In the genomic region with DNA sequence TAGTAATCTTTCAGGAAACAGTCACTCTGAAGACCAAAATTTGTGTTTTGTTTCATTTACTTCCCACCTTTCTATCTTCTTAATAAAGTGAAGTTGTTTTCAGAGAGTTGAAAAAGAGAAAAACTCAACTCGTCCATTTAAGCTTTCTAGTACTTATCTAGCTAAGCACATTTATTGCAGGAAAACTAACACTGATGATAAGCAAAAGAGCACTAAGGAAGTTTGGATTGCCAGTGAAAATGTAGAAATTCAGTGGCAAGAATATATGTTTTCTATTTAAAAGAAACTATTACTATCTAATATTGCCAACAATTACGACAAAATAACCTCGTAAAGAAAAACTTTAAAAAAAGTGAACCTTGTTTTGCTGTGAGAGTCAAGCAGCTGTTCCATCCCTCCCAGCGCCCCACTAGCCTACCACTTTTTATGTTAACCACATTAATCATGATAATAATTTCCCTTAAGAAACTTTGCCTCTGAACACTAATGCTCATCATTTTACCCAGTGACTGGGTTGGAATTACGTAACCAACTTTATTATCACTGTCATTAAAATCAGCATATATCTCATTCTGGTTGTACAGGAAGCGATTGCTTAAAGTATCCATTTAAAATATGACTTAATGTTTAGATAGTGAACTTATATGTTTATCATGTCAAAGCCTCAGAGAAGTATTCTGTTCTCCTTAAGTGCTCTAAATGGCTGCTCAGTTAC, we compare ENCODE assay signal across 11 cellular contexts. TPM values are rescaled to one million over a fixed set of nuclear protein-coding genes. Genes with fewer than 3 reads are reported as not detected.
DNase-seq lines count a peak whose midpoint lies in the region; ATAC-seq and TF ChIP-seq lines count a peak whose summit lies in the region.
"Had no signal": no experiment of that assay in that cellular context is flagged by ENCODE, and none has a peak within 500 bp of the region (broad histone marks: within the 10 kb centered on the region; RNA-seq: fewer than 3 reads in every experiment).

No MANE protein-coding gene starts in this region.

- peak overlapping the region; percentile 77 for H3K4me2 ChIP-seq in skeletal muscle satellite cell (ENCODE audit: low read length)

- H3K9me3 Mint-ChIP-seq in activated T-cell treated with anti-CD3 and anti-CD28 coated beads, Interleukin-2, amount 50 U/mL, for 24 hours, result no peaks in the 10 kb centered on the region
- H3K9me3 Mint-ChIP-seq in chondrocyte (ENCODE audit: low read depth), result peaks cover 9% of the 10 kb centered on the region

- H3K27me3 ChIP-seq in effector memory CD4-positive, alpha-beta T cell (replicated peaks; ENCODE audit: control insufficient read depth, insufficient read depth, low read length, poor library complexity, severe bottlenecking), result no peaks in the 10 kb centered on the region
- no peaks in the 10 kb centered on the region for H3K27me3 ChIP-seq in skeletal muscle satellite cell (ENCODE audit: control insufficient read depth, insufficient read depth, low read length)

- H3K9me3 ChIP-seq in effector memory CD4-positive, alpha-beta T cell (ENCODE audit: control insufficient read depth, low read length), result no peaks in the 10 kb centered on the region
- H3K9me3 ChIP-seq in skeletal muscle satellite cell (replicated peaks; ENCODE audit: low read length), result no peaks in the 10 kb centered on the region

- no peak for ATAC-seq in HG03521 (IDR thresholded peaks at IDR 0.05; ENCODE audit: unreplicated experiment)

- POLR2A ChIA-PET in GM10248 (lab: Yijun Ruan, JAX), result no interaction called here

- H3K4me1 ChIP-seq in effector memory CD4-positive, alpha-beta T cell (ENCODE audit: control insufficient read depth, insufficient read depth, low read length, poor library complexity, severe bottlenecking), result no peaks in the 10 kb centered on the region
- H3K4me1 ChIP-seq in skeletal muscle satellite cell (ENCODE audit: control insufficient read depth, insufficient read depth, low read length), result peaks cover 40% of the 10 kb centered on the region

- no peak overlapping the region for H3K4me3 ChIP-seq in effector memory CD4-positive, alpha-beta T cell (ENCODE audit: insufficient read depth, low read depth, low read length, poor library complexity, severe bottlenecking)
- H3K4me3 ChIP-seq in skeletal muscle satellite cell (ENCODE audit: low read length), result peak overlapping the region; percentile 53

- TF ChIP-seq CTCF in chondrocyte (IDR thresholded peaks at IDR 0.05), result no peak
- no peak for TF ChIP-seq CTCF in GM10248 (IDR thresholded peaks at IDR 0.05; ENCODE audit: control extremely low read depth, extremely low read depth, low read depth, missing control alignments)

- peaks cover 2% of the 10 kb centered on the region for H3K36me3 Mint-ChIP-seq in activated T-cell treated with anti-CD3 and anti-CD28 coated beads, Interleukin-2, amount 50 U/mL, for 24 hours (ENCODE audit: low read depth)
- no peaks in the 10 kb centered on the region for H3K36me3 Mint-ChIP-seq in chondrocyte (ENCODE audit: low read depth)

- H3K4me1 Mint-ChIP-seq in activated T-cell treated with anti-CD3 and anti-CD28 coated beads, Interleukin-2, amount 50 U/mL, for 24 hours (ENCODE audit: low read depth), result peaks cover 73% of the 10 kb centered on the region
- peaks cover 29% of the 10 kb centered on the region for H3K4me1 Mint-ChIP-seq in chondrocyte (ENCODE audit: low read depth)

- CTCF ChIA-PET in GM10248 (lab: Yijun Ruan, JAX), result no interaction called here

- peak overlapping the region; percentile 23 for H3K27ac ChIP-seq in effector memory CD4-positive, alpha-beta T cell (ENCODE audit: insufficient read depth, low read length, poor library complexity, severe bottlenecking)
- H3K27ac ChIP-seq: HL-60 had no signal

- no peaks in the 10 kb centered on the region for H3K27me3 Mint-ChIP-seq in activated T-cell treated with anti-CD3 and anti-CD28 coated beads, Interleukin-2, amount 50 U/mL, for 24 hours
- H3K27me3 Mint-ChIP-seq in chondrocyte (ENCODE audit: low read depth), result no peaks in the 10 kb centered on the region

- H3K36me3 ChIP-seq in effector memory CD4-positive, alpha-beta T cell (ENCODE audit: control insufficient read depth, insufficient read depth, low read length), result no peaks in the 10 kb centered on the region
- H3K36me3 ChIP-seq in skeletal muscle satellite cell (ENCODE audit: insufficient read depth, low read length), result no peaks in the 10 kb centered on the region

- H3K27ac Mint-ChIP-seq in activated T-cell treated with anti-CD3 and anti-CD28 coated beads, Interleukin-2, amount 50 U/mL, for 24 hours, result peak overlapping the region; percentile 96
- H3K27ac Mint-ChIP-seq in chondrocyte (ENCODE audit: unreplicated experiment), result no peak overlapping the region

- no peak for DNase-seq in activated T-cell treated with anti-CD3 and anti-CD28 coated beads, Interleukin-2, amount 50 U/mL, for 24 hours
- DNase-seq in activated T-cell treated with anti-CD3 and anti-CD28 coated beads, Interleukin-2, amount 50 U/mL, for 48 hours, result no peak
- DNase-seq in OCI-M1 (lab: John Stamatoyannopoulos, UW), result peak; percentile 78
- DNase-seq in effector memory CD4-positive, alpha-beta T cell, result no peak
- DNase-seq in chondrocyte (ENCODE audit: low spot score), result no peak
- no peak for DNase-seq in GM10248 (ENCODE audit: extremely low spot score)
- DNase-seq: amniotic stem cell, NCI-H1417 treated with DMSO at 0.1 percent for 48 hours had no signal

- peak overlapping the region; percentile 72 for H3K4me3 Mint-ChIP-seq in activated T-cell treated with anti-CD3 and anti-CD28 coated beads, Interleukin-2, amount 50 U/mL, for 24 hours
- no peak overlapping the region for H3K4me3 Mint-ChIP-seq in chondrocyte (ENCODE audit: unreplicated experiment)

- peak overlapping the region; percentile 46 for H3K9ac ChIP-seq in skeletal muscle satellite cell (ENCODE audit: low read depth, low read length)

RNA-seq across cellular contexts. Expression of a gene that starts 24.8 kb away (rescaled TPM):
- 6.6 and 14.9 TPM in 2 replicates for total RNA-seq in skeletal muscle satellite cell (2012; rRNA removed)
- 28.4 to 61.4 TPM (median 54.2 TPM) in 3 replicates for total RNA-seq in chondrocyte
